8 cellular contexts compared by ENCODE assay signal in the genomic region with DNA sequence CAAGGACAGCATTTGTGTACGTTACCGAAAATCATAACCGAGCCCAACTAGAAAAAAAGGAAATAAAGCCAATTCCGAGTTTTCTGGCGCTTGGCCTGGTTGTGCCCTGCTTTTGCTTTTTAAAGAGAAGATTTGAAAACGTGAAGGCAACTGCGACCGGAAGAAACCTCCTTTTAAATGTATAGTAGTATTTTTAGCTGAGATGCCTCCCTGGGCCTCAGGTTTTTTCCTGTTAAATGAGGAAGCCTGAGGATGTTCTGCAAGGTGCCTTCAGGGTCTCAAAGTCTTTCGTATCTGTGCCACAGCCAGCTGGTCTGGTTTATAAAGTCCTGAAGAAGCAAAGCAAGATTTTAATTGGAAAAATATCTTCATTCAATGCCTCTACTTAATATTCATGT. TPM values are rescaled to one million over a fixed set of nuclear protein-coding genes. Genes with fewer than 3 reads are reported as not detected.
A peak's percentile ranks its signal among the peaks of the same experiment; 100 is the strongest.
DNase-seq lines count a peak whose midpoint lies in the region; ATAC-seq and TF ChIP-seq lines count a peak whose summit lies in the region.

No MANE protein-coding gene starts in this region.

- H3K27ac ChIP-seq in BLaER1 (0 out of 2 replicates have a peak overlapping the region, but pooled peaks have one; percentile 64), transverse colon (peak overlapping the region; percentile 82 to 91 (median 87))

- H3K9me3 Mint-ChIP-seq in activated naive CD8-positive, alpha-beta T cell treated with anti-CD3 and anti-CD28 coated beads, Interleukin-2, amount 10 ng/mL, durations not matched to agents 7 days and 5 days = no peaks in the 10 kb centered on the region

- peaks cover 12% of the 10 kb centered on the region for H3K36me3 Mint-ChIP-seq in activated naive CD8-positive, alpha-beta T cell treated with anti-CD3 and anti-CD28 coated beads, Interleukin-2, amount 10 ng/mL, durations not matched to agents 7 days and 5 days

- POLR2A ChIA-PET in activated naive CD8-positive, alpha-beta T cell treated with anti-CD3 and anti-CD28 coated beads, Interleukin-2, amount 10 ng/mL, durations not matched to agents 7 days and 5 days (lab: Charles Lee) = interaction anchor here (1.0 to 1.9 kb wide), 7 partner anchors 9 to 518 kb away, joined by 3 to 14 read pairs (median 8); partner anchors contain the start of genes HS2ST1, SELENOF and SH3GLB1

- H3K4me1 ChIP-seq in BLaER1 (peaks cover 16% of the 10 kb centered on the region), transverse colon (peaks cover 0 to 31% (median 8%) of the 10 kb centered on the region in 4 donors)

- TF ChIP-seq POLR2A in transverse colon (IDR thresholded peaks at IDR 0.05) = no peak

- H3K9me3 ChIP-seq in BLaER1 = no peaks in the 10 kb centered on the region
- H3K9me3 ChIP-seq in transverse colon = no peaks in the 10 kb centered on the region

- no peaks in the 10 kb centered on the region for H3K27me3 Mint-ChIP-seq in activated naive CD8-positive, alpha-beta T cell treated with anti-CD3 and anti-CD28 coated beads, Interleukin-2, amount 10 ng/mL, durations not matched to agents 7 days and 5 days

- TF ChIP-seq CTCF in transverse colon (IDR thresholded peaks at IDR 0.05) (no peak), GM20000 (IDR thresholded peaks at IDR 0.05; ENCODE audit: extremely low read depth, missing control alignments) (no peak)

- H3K36me3 ChIP-seq in BLaER1 (no peaks in the 10 kb centered on the region), transverse colon (no peaks in the 10 kb centered on the region)

- peak overlapping the region; percentile 74 for H3K9ac ChIP-seq in BLaER1

- H3K4me3 ChIP-seq in BLaER1 = peak overlapping the region; percentile 90
- peak overlapping the region; percentile 67 to 90 (median 88) for H3K4me3 ChIP-seq in transverse colon

- H3K4me1 Mint-ChIP-seq in activated naive CD8-positive, alpha-beta T cell treated with anti-CD3 and anti-CD28 coated beads, Interleukin-2, amount 10 ng/mL, durations not matched to agents 7 days and 5 days = peaks cover 26% of the 10 kb centered on the region

- H4K20me1 ChIP-seq in BLaER1 = no peaks in the 10 kb centered on the region

- H3K4me3 Mint-ChIP-seq in activated naive CD8-positive, alpha-beta T cell treated with anti-CD3 and anti-CD28 coated beads, Interleukin-2, amount 10 ng/mL, durations not matched to agents 7 days and 5 days = peak overlapping the region; percentile 96

- H3K27me3 ChIP-seq in BLaER1 = no peaks in the 10 kb centered on the region
- H3K27me3 ChIP-seq in transverse colon = no peaks in the 10 kb centered on the region

- H3K4me2 ChIP-seq in BLaER1 = peak overlapping the region; percentile 77

- peak overlapping the region; percentile 93 for H3K27ac Mint-ChIP-seq in activated naive CD8-positive, alpha-beta T cell treated with anti-CD3 and anti-CD28 coated beads, Interleukin-2, amount 10 ng/mL, durations not matched to agents 7 days and 5 days

- no peak for TF ChIP-seq EP300 in transverse colon (IDR thresholded peaks at IDR 0.05; ENCODE audit: low read depth)

- ATAC-seq in GM19395 (IDR thresholded peaks at IDR 0.05; ENCODE audit: unreplicated experiment) = peak; percentile 38
- peak; percentile 12 for ATAC-seq in HG03457 (IDR thresholded peaks at IDR 0.05; ENCODE audit: unreplicated experiment)
- peak; percentile 16 for ATAC-seq in activated naive CD8-positive, alpha-beta T cell treated with anti-CD3 and anti-CD28 coated beads, Interleukin-2, amount 10 ng/mL, durations not matched to agents 7 days and 5 days (ENCODE audit: low read depth)
- peak; percentile 6 for ATAC-seq in left lobe of liver

- intact Hi-C loops in transverse colon (cut with DNase I; ENCODE audit: low total_unique reads) = no loop called here

- WGBS in transverse colon (ENCODE audit: low coverage in 1 of 2), 2 donors = 2 to 5% methylated on average over 9 of the region's 9 CpGs

- in situ Hi-C loops in transverse colon (cut with MboI; ENCODE audit: low pct_ligation_motif_present in 1 of 4, low pct_unique_long_range_greater_than_20kb in 1 of 4, low sequenced_read_pairs in 3 of 4) = no loop called here

- DNase-seq in activated naive CD8-positive, alpha-beta T cell treated with anti-CD3 and anti-CD28 coated beads, Interleukin-2, amount 10 ng/mL, durations not matched to agents 7 days and 5 days = no peak
- DNase-seq in left lobe of liver (ENCODE audit: low spot score) (no peak), transverse colon (no peak), GM20000 (ENCODE audit: low spot score) (no peak), hepatic stellate cell (ENCODE audit: low spot score) (no peak)

RNA-seq across cellular contexts. Expression of gene ODF2L, which starts 0.4 kb away (rescaled TPM):
- 10 to 100 TPM; 57.4 to 68.1 TPM for total RNA-seq in activated naive CD8-positive, alpha-beta T cell treated with anti-CD3 and anti-CD28 coated beads, Interleukin-2, amount 10 ng/mL, durations not matched to agents 7 days and 5 days
- 3.1 TPM for total RNA-seq in left lobe of liver
- total RNA-seq in transverse colon = 10 to 100 TPM; 43.6 to 89.2 (median 55.9) TPM

RNA-seq across cellular contexts. Expression of gene CLCA2, which starts 27.5 kb away (rescaled TPM):
- total RNA-seq in activated naive CD8-positive, alpha-beta T cell treated with anti-CD3 and anti-CD28 coated beads, Interleukin-2, amount 10 ng/mL, durations not matched to agents 7 days and 5 days = not detected
- total RNA-seq in left lobe of liver = not detected
- 1 to 10 TPM in 2 of 4 donors, not detected in 2; 1.1 to 1.7 TPM for total RNA-seq in transverse colon

Comparison
In these comparisons a context has a peak if more than half of its experiments do, and no peak if none do; other contexts are left out.
1. RNA of gene ODF2L, which starts 0.4 kb away (total RNA-seq): 57.4 to 68.1 TPM in activated naive CD8-positive, alpha-beta T cell treated with anti-CD3 and anti-CD28 coated beads, Interleukin-2, amount 10 ng/mL, durations not matched to agents 7 days and 5 days and 43.6 to 89.2 TPM in transverse colon; 3.1 TPM in left lobe of liver (single experiment); every median in the first group is over 10 times any median in the second.
2. Peak in every context shown above with its lines, with median percentiles within 50 percentile points of each other: ATAC-seq.